8 cellular contexts compared by ENCODE assay signal in the genomic region with DNA sequence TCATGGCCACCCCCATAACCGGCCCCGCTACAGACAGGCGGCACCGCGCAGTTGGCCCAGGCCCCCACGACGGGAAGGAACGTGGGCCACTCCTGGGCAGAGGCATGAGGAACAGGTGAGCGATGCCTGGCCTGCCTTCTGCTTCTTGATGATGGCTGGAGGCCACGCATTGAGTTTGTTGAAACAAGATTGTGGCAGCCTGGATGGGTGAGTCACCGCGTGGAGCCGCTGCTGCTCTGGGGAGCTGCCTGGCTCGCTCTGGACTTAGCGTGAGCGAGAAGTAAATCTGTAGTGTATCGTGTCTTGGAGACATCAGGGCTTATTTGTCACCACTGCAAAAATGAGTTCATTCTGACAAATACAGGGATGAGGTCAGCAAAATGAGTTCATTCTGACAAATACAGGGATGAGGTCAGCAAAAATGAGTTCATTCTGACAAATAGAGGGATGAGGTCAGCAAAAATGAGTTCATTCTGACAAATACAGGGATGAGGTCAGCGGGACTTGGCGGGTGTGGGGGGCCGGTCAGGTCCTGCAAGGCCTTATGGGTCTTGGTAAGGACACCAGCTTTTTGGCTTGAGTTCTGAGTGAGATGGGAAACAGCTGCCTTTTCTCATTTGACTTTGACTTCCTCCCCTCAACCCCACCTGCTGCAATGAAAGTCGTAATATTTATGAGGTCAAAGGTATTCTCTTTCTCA.
DNase-seq lines count a peak whose midpoint lies in the region; TF ChIP-seq lines count a peak whose summit lies in the region.

No MANE protein-coding gene starts in this region.

- DNase-seq in GM06990 (ENCODE audit: extremely low read depth, insufficient read length) (peak; percentile 78), HT1080 (ENCODE audit: low read depth) (peak; percentile 92), amniotic epithelial cell (ENCODE audit: low read depth) (peak; percentile 89), Kasumi-1 (lab: John Stamatoyannopoulos, UW) (no peak), AML-193 (lab: John Stamatoyannopoulos, UW) (no peak), NCI-H1436 treated with DMSO at 0.1 percent for 48 hours (lab: John Stamatoyannopoulos, UW) (no peak), HuH-7 (ENCODE audit: low spot score) (no peak)

- no peaks in the 10 kb centered on the region for H3K36me3 Mint-ChIP-seq in nephron (ENCODE audit: low read depth)

- no peaks in the 10 kb centered on the region for H3K27me3 ChIP-seq in GM06990 (replicated peaks; ENCODE audit: control insufficient read depth, insufficient read depth, low read length)

- H3K4me1 Mint-ChIP-seq in nephron: peaks cover 43% of the 10 kb centered on the region

- peak overlapping the region; percentile 87 to 92 (median 90) for H3K27ac Mint-ChIP-seq in nephron

- no peak overlapping the region for H3K4me3 Mint-ChIP-seq in nephron

- H3K36me3 ChIP-seq in GM06990 (ENCODE audit: control insufficient read depth, insufficient read depth, low read length): no peaks in the 10 kb centered on the region

- TF ChIP-seq CTCF in GM06990 (IDR thresholded peaks at IDR 0.05; ENCODE audit: insufficient read depth, low read length, poor library complexity, severe bottlenecking) (no peak), nephron (IDR thresholded peaks at IDR 0.05; ENCODE audit: unreplicated experiment in 3 of 3) (no peak)

- H3K27me3 Mint-ChIP-seq in nephron (ENCODE audit: low read depth): peaks cover 3% of the 10 kb centered on the region

- H3K9me3 Mint-ChIP-seq in nephron: peaks cover 3% of the 10 kb centered on the region

- no peak overlapping the region for H3K4me3 ChIP-seq in GM06990 (replicated peaks; ENCODE audit: low read depth, low read length)

Comparison
In these comparisons a context has a peak if more than half of its experiments do, and no peak if none do; other contexts are left out.
1. DNase-seq: peak in GM06990 (single experiment), HT1080 (single experiment) and amniotic epithelial cell (single experiment); none in Kasumi-1 (0 of 2), AML-193 (0 of 2), NCI-H1436 treated with DMSO at 0.1 percent for 48 hours (single experiment) and HuH-7 (single experiment).